ENCODE assay signal across 23 cellular contexts in genomic region chr10:13053794-13054462, GRCh38. TPM values are rescaled to one million over a fixed set of nuclear protein-coding genes. Genes with fewer than 3 reads are reported as not detected.
DNase-seq lines count a peak whose midpoint lies in the region; ATAC-seq and TF ChIP-seq lines count a peak whose summit lies in the region.
"Had no signal": no experiment of that assay in that cellular context is flagged by ENCODE, and none has a peak within 500 bp of the region (broad histone marks: within the 10 kb centered on the region; RNA-seq: fewer than 3 reads in every experiment).

No MANE protein-coding gene starts in this region.

- H3K4me2 ChIP-seq in mesendoderm (ENCODE audit: low read length) = no peak overlapping the region
- H3K4me2 ChIP-seq: PC-9 had no signal

- H3K36me3 ChIP-seq in mesendoderm (ENCODE audit: control insufficient read depth, insufficient read depth, low read length) = no peaks in the 10 kb centered on the region
- H3K36me3 ChIP-seq: breast epithelium, sigmoid colon, vagina, WERI-Rb-1 had no signal

- H3K79me1 ChIP-seq in mesendoderm (ENCODE audit: low read length) = no peaks in the 10 kb centered on the region

- POLR2A ChIA-PET in RWPE1 (lab: Yijun Ruan, JAX; ENCODE audit: low non-redundant PET) = no interaction called here

- DNase-seq in DMS79 treated with DMSO at 0.1 percent for 48 hours (lab: John Stamatoyannopoulos, UW) (peak; percentile 52), NCI-H2029 treated with DMSO at 0.1 percent for 48 hours (lab: John Stamatoyannopoulos, UW) (peak; percentile 42), RWPE1 (ENCODE audit: low spot score) (peak; percentile 26), mesendoderm (peak; percentile 40)
- no peak for DNase-seq in T-helper 2 cell treated with Interferon-gamma antibody and Interleukin-4, amounts not matched to agents 5 μg/mL and 100 μg/mL, for 36 hours (ENCODE audit: low spot score)
- DNase-seq in activated naive CD4-positive, alpha-beta T cell treated with anti-CD3 and anti-CD28 coated beads, Interleukin-2, amount 10 ng/mL, durations not matched to agents 7 days and 5 days = no peak
- DNase-seq: activated CD4-positive, alpha-beta T cell treated with anti-CD3 and anti-CD28 coated beads, Interleukin-2, amount 50 U/mL, for 4 hours; activated gamma-delta T cell; GDM1; naive thymus-derived CD4-positive, alpha-beta T cell; NCI-H2107; NCI-H82; PC-9; sigmoid colon; WERI-Rb-1 had no signal

- H2BK5ac ChIP-seq in mesendoderm (ENCODE audit: low read length) = no peak overlapping the region

- WGBS in mesendoderm (ENCODE audit: extremely low coverage, insufficient coverage, low lambda C conversion rate) = no CpG with 5 or more reads among the region's 7 CpGs

- CTCF ChIA-PET in RWPE1 (lab: Yijun Ruan, JAX) = interaction anchor here (0.6 kb wide), 2 partner anchors 21 to 55 kb away, joined by 3 read pairs; no protein-coding TSS in a partner anchor
- CTCF ChIA-PET in activated naive CD4-positive, alpha-beta T cell treated with anti-CD3 and anti-CD28 coated beads, Interleukin-2, amount 10 ng/mL, durations not matched to agents 7 days and 5 days (lab: Charles Lee) = no interaction called here

- H3K4ac ChIP-seq in mesendoderm (ENCODE audit: low read depth, low read length) = no peak overlapping the region

- H3K27me3 Mint-ChIP-seq in T-helper 2 cell treated with Interferon-gamma antibody and Interleukin-4, amounts not matched to agents 5 μg/mL and 100 μg/mL, for 36 hours (ENCODE audit: low read depth) = peaks cover 3% of the 10 kb centered on the region
- peaks cover 8% of the 10 kb centered on the region for H3K27me3 Mint-ChIP-seq in activated naive CD4-positive, alpha-beta T cell treated with anti-CD3 and anti-CD28 coated beads, Interleukin-2, amount 10 ng/mL, durations not matched to agents 7 days and 5 days

- no peak for ATAC-seq in GM18870 (IDR thresholded peaks at IDR 0.05; ENCODE audit: unreplicated experiment)
- ATAC-seq in HG03159 (IDR thresholded peaks at IDR 0.05; ENCODE audit: unreplicated experiment) = no peak
- ATAC-seq: K562; naive thymus-derived CD4-positive, alpha-beta T cell had no signal

- no peak overlapping the region for H3K23ac ChIP-seq in mesendoderm (ENCODE audit: low read length)

- H4K5ac ChIP-seq in mesendoderm (ENCODE audit: low read length) = no peak overlapping the region

- H3K18ac ChIP-seq in mesendoderm (ENCODE audit: low read length) = no peak overlapping the region

- H3K9ac ChIP-seq in mesendoderm (ENCODE audit: low read length) = no peak overlapping the region
- H3K9ac ChIP-seq: parathyroid adenoma had no signal

- TF ChIP-seq CTCF in RWPE1 (conservative IDR thresholded peaks at IDR 0.05; ENCODE audit: low read depth) = no peak

- H3K4me3 ChIP-seq in mesendoderm (ENCODE audit: low read length) = no peak overlapping the region
- H3K4me3 ChIP-seq: breast epithelium, K562, PC-9, sigmoid colon, vagina had no signal

- H3K27me3 ChIP-seq in mesendoderm (ENCODE audit: insufficient read depth, low read length, poor library complexity) = no peaks in the 10 kb centered on the region
- H3K27me3 ChIP-seq: breast epithelium, sigmoid colon, vagina had no signal

- no peak overlapping the region for H2BK120ac ChIP-seq in mesendoderm (ENCODE audit: low read depth, low read length)

- H3K27ac ChIP-seq in RWPE1 (no peak overlapping the region), mesendoderm (ENCODE audit: low read depth, low read length) (no peak overlapping the region)
- H3K27ac ChIP-seq: breast epithelium, C4-2B, parathyroid adenoma, PC-9, sigmoid colon, vagina, WERI-Rb-1 had no signal

- H3K9me3 Mint-ChIP-seq in T-helper 2 cell treated with Interferon-gamma antibody and Interleukin-4, amounts not matched to agents 5 μg/mL and 100 μg/mL, for 36 hours = no peaks in the 10 kb centered on the region
- no peaks in the 10 kb centered on the region for H3K9me3 Mint-ChIP-seq in activated naive CD4-positive, alpha-beta T cell treated with anti-CD3 and anti-CD28 coated beads, Interleukin-2, amount 10 ng/mL, durations not matched to agents 7 days and 5 days
- H3K9me3 Mint-ChIP-seq: memory B cell had no signal

- H3K56ac ChIP-seq in mesendoderm (ENCODE audit: low read length) = no peak overlapping the region

- no peaks in the 10 kb centered on the region for H3K4me1 Mint-ChIP-seq in T-helper 2 cell treated with Interferon-gamma antibody and Interleukin-4, amounts not matched to agents 5 μg/mL and 100 μg/mL, for 36 hours (ENCODE audit: low read depth)
- H3K4me1 Mint-ChIP-seq in activated naive CD4-positive, alpha-beta T cell treated with anti-CD3 and anti-CD28 coated beads, Interleukin-2, amount 10 ng/mL, durations not matched to agents 7 days and 5 days = no peaks in the 10 kb centered on the region
- H3K4me1 Mint-ChIP-seq: memory B cell; naive thymus-derived CD4-positive, alpha-beta T cell had no signal

- no peak overlapping the region for H3K4me3 Mint-ChIP-seq in T-helper 2 cell treated with Interferon-gamma antibody and Interleukin-4, amounts not matched to agents 5 μg/mL and 100 μg/mL, for 36 hours
- H3K4me3 Mint-ChIP-seq in activated naive CD4-positive, alpha-beta T cell treated with anti-CD3 and anti-CD28 coated beads, Interleukin-2, amount 10 ng/mL, durations not matched to agents 7 days and 5 days = no peak overlapping the region
- H3K4me3 Mint-ChIP-seq: memory B cell; naive thymus-derived CD4-positive, alpha-beta T cell had no signal

- H2AK5ac ChIP-seq in mesendoderm (ENCODE audit: low read length) = no peak overlapping the region

- no peak overlapping the region for H4K8ac ChIP-seq in mesendoderm (ENCODE audit: low read depth, low read length)

- H3K27ac Mint-ChIP-seq in T-helper 2 cell treated with Interferon-gamma antibody and Interleukin-4, amounts not matched to agents 5 μg/mL and 100 μg/mL, for 36 hours = no peak overlapping the region
- H3K27ac Mint-ChIP-seq in activated naive CD4-positive, alpha-beta T cell treated with anti-CD3 and anti-CD28 coated beads, Interleukin-2, amount 10 ng/mL, durations not matched to agents 7 days and 5 days = no peak overlapping the region
- H3K27ac Mint-ChIP-seq: memory B cell; naive thymus-derived CD4-positive, alpha-beta T cell had no signal

- H3K4me1 ChIP-seq in mesendoderm (ENCODE audit: control insufficient read depth, low read depth, low read length) = peaks cover 7% of the 10 kb centered on the region
- H3K4me1 ChIP-seq: breast epithelium, parathyroid adenoma, sigmoid colon, vagina had no signal

- no peaks in the 10 kb centered on the region for H3K79me2 ChIP-seq in mesendoderm (ENCODE audit: control insufficient read depth, insufficient read depth, low read length)
- H3K79me2 ChIP-seq: parathyroid adenoma had no signal

- no peaks in the 10 kb centered on the region for H3K36me3 Mint-ChIP-seq in T-helper 2 cell treated with Interferon-gamma antibody and Interleukin-4, amounts not matched to agents 5 μg/mL and 100 μg/mL, for 36 hours (ENCODE audit: low read depth)
- H3K36me3 Mint-ChIP-seq in activated naive CD4-positive, alpha-beta T cell treated with anti-CD3 and anti-CD28 coated beads, Interleukin-2, amount 10 ng/mL, durations not matched to agents 7 days and 5 days = no peaks in the 10 kb centered on the region
- H3K36me3 Mint-ChIP-seq: memory B cell had no signal

- H2BK15ac ChIP-seq in mesendoderm (replicated peaks; ENCODE audit: low read depth) = no peak overlapping the region

RNA-seq across cellular contexts. Expression of gene OPTN, which starts 46.0 kb away (rescaled TPM):
- 3.7 TPM for polyA plus RNA-seq in mesendoderm (2013, experiment 1 of 2)
- polyA plus RNA-seq in mesendoderm (2013, experiment 2 of 2) = 3.6 TPM

RNA-seq across cellular contexts. Expression of gene CCDC3, which starts 52.4 kb away (rescaled TPM):
- 5.5 TPM for polyA plus RNA-seq in mesendoderm (2013, experiment 1 of 2)
- polyA plus RNA-seq in mesendoderm (2013, experiment 2 of 2) = 5.9 TPM
- polyA plus RNA-seq: K562; naive thymus-derived CD4-positive, alpha-beta T cell had no signal

Comparison
In these comparisons a context has a peak if more than half of its experiments do, and no peak if none do; other contexts are left out.
1. DNase-seq: peak in DMS79 treated with DMSO at 0.1 percent for 48 hours (single experiment), NCI-H2029 treated with DMSO at 0.1 percent for 48 hours (single experiment), RWPE1 (single experiment) and mesendoderm (single experiment); none in T-helper 2 cell treated with Interferon-gamma antibody and Interleukin-4, amounts not matched to agents 5 μg/mL and 100 μg/mL, for 36 hours (single experiment) and activated naive CD4-positive, alpha-beta T cell treated with anti-CD3 and anti-CD28 coated beads, Interleukin-2, amount 10 ng/mL, durations not matched to agents 7 days and 5 days (single experiment).